2 cellular contexts compared by ENCODE assay signal in genomic region chr9:96423322-96423984, GRCh38.
TF ChIP-seq lines count a peak whose summit lies in the region.

No MANE protein-coding gene starts in this region.

TF ChIP-seq in GM23338, 12 proteins besides CTCF, POLR2A, EP300 and RAD21:
- TF ChIP-seq REST (IDR thresholded peaks at IDR 0.05; ENCODE audit: unreplicated experiment) (no peak), EZH2phosphoT487 (IDR thresholded peaks at IDR 0.05; ENCODE audit: unreplicated experiment) (no peak), CREB1 (CRISPR knock-in tag; IDR thresholded peaks at IDR 0.05; ENCODE audit: low read depth) (no peak), NANOG (IDR thresholded peaks at IDR 0.05; ENCODE audit: borderline replicate concordance) (no peak), STAT1 (IDR thresholded peaks at IDR 0.05; ENCODE audit: unreplicated experiment) (no peak), EZH2 (IDR thresholded peaks at IDR 0.05; ENCODE audit: low read depth, unreplicated experiment) (no peak), POLR2AphosphoS5 (IDR thresholded peaks at IDR 0.05; ENCODE audit: low read depth) (no peak), JUNB (IDR thresholded peaks at IDR 0.05; ENCODE audit: unreplicated experiment) (no peak), ETS1 (IDR thresholded peaks at IDR 0.05) (no peak), ZNF331 (CRISPR knock-in tag; IDR thresholded peaks at IDR 0.05; ENCODE audit: low read depth) (no peak), ZNF114 (CRISPR knock-in tag; IDR thresholded peaks at IDR 0.05) (no peak)
- TF ChIP-seq, protein P1, sequence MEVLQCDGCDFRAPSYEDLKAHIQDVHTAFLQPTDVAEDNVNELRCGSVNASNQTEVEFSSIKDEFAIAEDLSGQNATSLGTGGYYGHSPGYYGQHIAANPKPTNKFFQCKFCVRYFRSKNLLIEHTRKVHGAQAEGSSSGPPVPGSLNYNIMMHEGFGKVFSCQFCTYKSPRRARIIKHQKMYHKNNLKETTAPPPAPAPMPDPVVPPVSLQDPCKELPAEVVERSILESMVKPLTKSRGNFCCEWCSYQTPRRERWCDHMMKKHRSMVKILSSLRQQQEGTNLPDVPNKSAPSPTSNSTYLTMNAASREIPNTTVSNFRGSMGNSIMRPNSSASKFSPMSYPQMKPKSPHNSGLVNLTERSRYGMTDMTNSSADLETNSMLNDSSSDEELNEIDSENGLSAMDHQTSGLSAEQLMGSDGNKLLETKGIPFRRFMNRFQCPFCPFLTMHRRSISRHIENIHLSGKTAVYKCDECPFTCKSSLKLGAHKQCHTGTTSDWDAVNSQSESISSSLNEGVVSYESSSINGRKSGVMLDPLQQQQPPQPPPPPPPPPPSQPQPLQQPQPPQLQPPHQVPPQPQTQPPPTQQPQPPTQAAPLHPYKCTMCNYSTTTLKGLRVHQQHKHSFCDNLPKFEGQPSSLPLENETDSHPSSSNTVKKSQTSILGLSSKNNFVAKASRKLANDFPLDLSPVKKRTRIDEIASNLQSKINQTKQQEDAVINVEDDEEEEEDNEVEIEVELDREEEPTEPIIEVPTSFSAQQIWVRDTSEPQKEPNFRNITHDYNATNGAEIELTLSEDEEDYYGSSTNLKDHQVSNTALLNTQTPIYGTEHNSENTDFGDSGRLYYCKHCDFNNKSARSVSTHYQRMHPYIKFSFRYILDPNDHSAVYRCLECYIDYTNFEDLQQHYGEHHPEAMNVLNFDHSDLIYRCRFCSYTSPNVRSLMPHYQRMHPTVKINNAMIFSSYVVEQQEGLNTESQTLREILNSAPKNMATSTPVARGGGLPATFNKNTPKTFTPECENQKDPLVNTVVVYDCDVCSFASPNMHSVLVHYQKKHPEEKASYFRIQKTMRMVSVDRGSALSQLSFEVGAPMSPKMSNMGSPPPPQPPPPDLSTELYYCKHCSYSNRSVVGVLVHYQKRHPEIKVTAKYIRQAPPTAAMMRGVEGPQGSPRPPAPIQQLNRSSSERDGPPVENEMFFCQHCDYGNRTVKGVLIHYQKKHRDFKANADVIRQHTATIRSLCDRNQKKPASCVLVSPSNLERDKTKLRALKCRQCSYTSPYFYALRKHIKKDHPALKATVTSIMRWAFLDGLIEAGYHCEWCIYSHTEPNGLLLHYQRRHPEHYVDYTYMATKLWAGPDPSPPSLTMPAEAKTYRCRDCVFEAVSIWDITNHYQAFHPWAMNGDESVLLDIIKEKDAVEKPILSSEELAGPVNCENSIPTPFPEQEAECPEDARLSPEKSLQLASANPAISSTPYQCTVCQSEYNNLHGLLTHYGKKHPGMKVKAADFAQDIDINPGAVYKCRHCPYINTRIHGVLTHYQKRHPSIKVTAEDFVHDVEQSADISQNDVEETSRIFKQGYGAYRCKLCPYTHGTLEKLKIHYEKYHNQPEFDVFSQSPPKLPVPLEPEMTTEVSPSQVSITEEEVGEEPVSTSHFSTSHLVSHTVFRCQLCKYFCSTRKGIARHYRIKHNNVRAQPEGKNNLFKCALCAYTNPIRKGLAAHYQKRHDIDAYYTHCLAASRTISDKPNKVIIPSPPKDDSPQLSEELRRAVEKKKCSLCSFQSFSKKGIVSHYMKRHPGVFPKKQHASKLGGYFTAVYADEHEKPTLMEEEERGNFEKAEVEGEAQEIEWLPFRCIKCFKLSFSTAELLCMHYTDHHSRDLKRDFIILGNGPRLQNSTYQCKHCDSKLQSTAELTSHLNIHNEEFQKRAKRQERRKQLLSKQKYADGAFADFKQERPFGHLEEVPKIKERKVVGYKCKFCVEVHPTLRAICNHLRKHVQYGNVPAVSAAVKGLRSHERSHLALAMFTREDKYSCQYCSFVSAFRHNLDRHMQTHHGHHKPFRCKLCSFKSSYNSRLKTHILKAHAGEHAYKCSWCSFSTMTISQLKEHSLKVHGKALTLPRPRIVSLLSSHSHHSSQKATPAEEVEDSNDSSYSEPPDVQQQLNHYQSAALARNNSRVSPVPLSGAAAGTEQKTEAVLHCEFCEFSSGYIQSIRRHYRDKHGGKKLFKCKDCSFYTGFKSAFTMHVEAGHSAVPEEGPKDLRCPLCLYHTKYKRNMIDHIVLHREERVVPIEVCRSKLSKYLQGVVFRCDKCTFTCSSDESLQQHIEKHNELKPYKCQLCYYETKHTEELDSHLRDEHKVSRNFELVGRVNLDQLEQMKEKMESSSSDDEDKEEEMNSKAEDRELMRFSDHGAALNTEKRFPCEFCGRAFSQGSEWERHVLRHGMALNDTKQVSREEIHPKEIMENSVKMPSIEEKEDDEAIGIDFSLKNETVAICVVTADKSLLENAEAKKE (CRISPR knock-in tag; IDR thresholded peaks at IDR 0.05) = no peak

TF ChIP-seq in endothelial cell of umbilical vein, 7 proteins besides CTCF, POLR2A, EP300 and RAD21:
- TF ChIP-seq JUN (IDR thresholded peaks at IDR 0.05; ENCODE audit: borderline replicate concordance, insufficient read depth, insufficient read length, low read depth) (no peak), FOS (IDR thresholded peaks at IDR 0.05; ENCODE audit: borderline replicate concordance, insufficient read depth, low read length) (no peak)
